ENCODE assay signal across 26 cellular contexts in genomic region chr4:126895988-126896570, GRCh38.
"Had no signal": no experiment of that assay in that cellular context is flagged by ENCODE, and none has a peak within 500 bp of the region (broad histone marks: within the 10 kb centered on the region; RNA-seq: fewer than 3 reads in every experiment).

No MANE protein-coding gene starts in this region.

- DNase-seq: activated B cell treated with CpG ODN at 0.5 μM for 24 hours; activated CD4-positive, alpha-beta T cell treated with anti-CD3 and anti-CD28 coated beads for 1 hour; activated CD4-positive, alpha-beta T cell treated with anti-CD3 and anti-CD28 coated beads, Interleukin-2, amount 10 ng/mL, durations not matched to agents 24 days and 14 days; activated CD4-positive, alpha-beta T cell treated with anti-CD3 and anti-CD28 coated beads, Interleukin-2, amount 50 U/mL, for 48 hours; activated CD8-positive, alpha-beta memory T cell treated with anti-CD3 and anti-CD28 coated beads, Interleukin-2, amount 10 ng/mL, durations not matched to agents 7 days and 5 days; activated effector memory CD4-positive, alpha-beta T cell treated with Interleukin-2 at 50 U/mL for 16 hours; activated naive CD4-positive, alpha-beta T cell; activated T-cell treated with anti-CD3 and anti-CD28 coated beads, Interleukin-2, amount 50 U/mL, for 24 hours; aorta; caudate nucleus; MV-4-11; NCI-H1105; NCI-H1436; NCI-H1694 treated with DMSO at 0.1 percent for 48 hours; NCI-H2081; NCI-H510A treated with DMSO at 0.1 percent for 48 hours; NCI-H69; PC-3; T-cell; T-helper 2 cell; T1000 had no signal

- H3K27ac ChIP-seq: breast epithelium, coronary artery, SK-N-MC had no signal

- ATAC-seq: activated CD8-positive, alpha-beta memory T cell treated with anti-CD3 and anti-CD28 coated beads, Interleukin-2, amount 10 ng/mL, durations not matched to agents 7 days and 5 days; PC-3; T-cell had no signal

- H3K36me3 ChIP-seq: breast epithelium had no signal

- FAIRE-seq: RCC 7860, TTC549 had no signal

- H3K27me3 ChIP-seq: breast epithelium had no signal

- H3K4me3 ChIP-seq: breast epithelium, coronary artery, SK-N-MC had no signal

- H3K4me1 ChIP-seq: breast epithelium had no signal
